ENCODE assay signal across 16 cellular contexts in genomic region chr12:42704340-42704739, GRCh38.
"Had no signal": no experiment of that assay in that cellular context is flagged by ENCODE, and none has a peak within 500 bp of the region (broad histone marks: within the 10 kb centered on the region; RNA-seq: fewer than 3 reads in every experiment).

No MANE protein-coding gene starts in this region.

- H3K9me3 ChIP-seq: esophagus muscularis mucosa, heart left ventricle, neutrophil, sigmoid colon had no signal

- H3K27me3 ChIP-seq: esophagus muscularis mucosa, heart left ventricle, neutrophil, sigmoid colon had no signal

- DNase-seq: effector memory CD8-positive, alpha-beta T cell; foreskin melanocyte; heart left ventricle; hippocampal formation; left colon; left ventricle myocardium superior; naive thymus-derived CD8-positive, alpha-beta T cell; posterior cingulate gyrus; sigmoid colon; small intestine; stimulated activated CD4-positive, alpha-beta T cell treated with anti-CD3 and anti-CD28 coated beads, Interleukin-12 subunit alpha, Interleukin-12 subunit beta, amount 100 ng/mL, for 4 hours; stimulated activated naive CD4-positive, alpha-beta T cell treated with Interleukin-2 at 50 U/mL for 16 hours; trophoblast cell had no signal

- H3K27ac ChIP-seq: neutrophil, sigmoid colon had no signal

- ATAC-seq: effector memory CD8-positive, alpha-beta T cell; heart left ventricle; left colon; left ventricle myocardium superior; naive thymus-derived CD8-positive, alpha-beta T cell had no signal

- H3K4me3 ChIP-seq: esophagus muscularis mucosa, heart left ventricle, lung, sigmoid colon had no signal

- H3K36me3 ChIP-seq: esophagus muscularis mucosa, heart left ventricle, neutrophil, sigmoid colon had no signal

- H3K4me1 ChIP-seq: sigmoid colon had no signal
